ENCODE assay signal across 16 cellular contexts in the genomic region with DNA sequence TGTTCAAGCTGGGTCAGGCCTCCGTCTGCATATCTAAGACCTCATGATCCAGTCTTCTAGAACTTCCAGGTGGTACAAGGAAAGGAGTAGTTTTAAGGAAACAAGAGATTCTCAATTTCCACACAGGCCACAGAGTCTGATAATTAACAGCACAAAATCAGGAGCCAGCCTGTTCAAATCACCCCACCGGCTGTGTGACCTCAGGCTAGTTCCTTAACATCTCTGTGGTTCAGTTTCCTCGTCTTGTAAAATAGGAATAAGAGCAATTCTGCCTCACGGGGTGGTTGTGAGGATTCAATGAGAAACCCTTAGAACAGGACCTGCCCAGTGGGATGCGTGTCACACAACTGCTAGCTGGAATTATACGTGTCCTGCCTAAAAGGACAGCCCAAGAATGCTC. TPM values are rescaled to one million over a fixed set of nuclear protein-coding genes. Genes with fewer than 3 reads are reported as not detected.
DNase-seq lines count a peak whose midpoint lies in the region; ATAC-seq and TF ChIP-seq lines count a peak whose summit lies in the region.
"Had no signal": no experiment of that assay in that cellular context is flagged by ENCODE, and none has a peak within 500 bp of the region (broad histone marks: within the 10 kb centered on the region; RNA-seq: fewer than 3 reads in every experiment).

No MANE protein-coding gene starts in this region.

- H3K4me3 ChIP-seq in CD8-positive, alpha-beta T cell (ENCODE audit: low read depth, low read length), result no peak overlapping the region
- H3K4me3 ChIP-seq: BLaER1, GM12878, HAP-1 had no signal

- no peaks in the 10 kb centered on the region for H3K4me1 ChIP-seq in CD8-positive, alpha-beta T cell (ENCODE audit: insufficient read depth, low read length)
- H3K4me1 ChIP-seq: BLaER1, HAP-1 had no signal

- peak overlapping the region; percentile 72 for H3K27ac Mint-ChIP-seq in CD8-positive, alpha-beta T cell
- peak overlapping the region; percentile 31 to 59 for H3K27ac Mint-ChIP-seq in T-cell
- no peak overlapping the region for H3K27ac Mint-ChIP-seq in activated naive CD4-positive, alpha-beta T cell treated with anti-CD3 and anti-CD28 coated beads, Interleukin-2, amount 10 ng/mL, durations not matched to agents 7 days and 5 days
- H3K27ac Mint-ChIP-seq: HFFc6 had no signal

- no peak overlapping the region for H3K27ac ChIP-seq in CD8-positive, alpha-beta T cell (ENCODE audit: low read depth, low read length)
- H3K27ac ChIP-seq: 22Rv1, BLaER1 had no signal

- intact Hi-C loops in CD8-positive, alpha-beta T cell (cut with DNase I, micrococcal nuclease), result no loop called here

- ATAC-seq in CD8-positive, alpha-beta T cell, result no peak
- ATAC-seq in T-cell (replicated peaks in 1 of 4) (no peak), left lobe of liver (no peak), esophagus mucosa (no peak), HG03280 (IDR thresholded peaks at IDR 0.05; ENCODE audit: unreplicated experiment) (no peak)
- ATAC-seq: GM12878 had no signal

- no peak overlapping the region for H3K4me3 Mint-ChIP-seq in CD8-positive, alpha-beta T cell
- no peak overlapping the region for H3K4me3 Mint-ChIP-seq in T-cell
- no peak overlapping the region for H3K4me3 Mint-ChIP-seq in activated naive CD4-positive, alpha-beta T cell treated with anti-CD3 and anti-CD28 coated beads, Interleukin-2, amount 10 ng/mL, durations not matched to agents 7 days and 5 days
- H3K4me3 Mint-ChIP-seq: HFFc6 had no signal

- H3K9me3 Mint-ChIP-seq in CD8-positive, alpha-beta T cell, result no peaks in the 10 kb centered on the region
- H3K9me3 Mint-ChIP-seq in T-cell, result no peaks in the 10 kb centered on the region
- H3K9me3 Mint-ChIP-seq in activated naive CD4-positive, alpha-beta T cell treated with anti-CD3 and anti-CD28 coated beads, Interleukin-2, amount 10 ng/mL, durations not matched to agents 7 days and 5 days, result no peaks in the 10 kb centered on the region
- H3K9me3 Mint-ChIP-seq: HFFc6 had no signal

- POLR2A ChIA-PET in CD8-positive, alpha-beta T cell (lab: Charles Lee), result no interaction called here
- POLR2A ChIA-PET in T-cell (lab: Charles Lee), result interaction anchor here in 1 of 2 donors (0.7 kb wide), 2 partner anchors 19 to 33 kb away, joined by 6 to 17 read pairs; no protein-coding TSS in a partner anchor

- H3K27me3 Mint-ChIP-seq in CD8-positive, alpha-beta T cell (ENCODE audit: low read depth), result no peaks in the 10 kb centered on the region
- H3K27me3 Mint-ChIP-seq in T-cell, result no peaks in the 10 kb centered on the region
- H3K27me3 Mint-ChIP-seq in activated naive CD4-positive, alpha-beta T cell treated with anti-CD3 and anti-CD28 coated beads, Interleukin-2, amount 10 ng/mL, durations not matched to agents 7 days and 5 days, result no peaks in the 10 kb centered on the region

- H3K36me3 Mint-ChIP-seq in CD8-positive, alpha-beta T cell, result peaks cover 27% of the 10 kb centered on the region
- H3K36me3 Mint-ChIP-seq in T-cell, result peaks cover 2% of the 10 kb centered on the region
- H3K36me3 Mint-ChIP-seq in activated naive CD4-positive, alpha-beta T cell treated with anti-CD3 and anti-CD28 coated beads, Interleukin-2, amount 10 ng/mL, durations not matched to agents 7 days and 5 days, result no peaks in the 10 kb centered on the region

- H3K4me1 Mint-ChIP-seq in CD8-positive, alpha-beta T cell (ENCODE audit: low read depth), result peaks cover 19% of the 10 kb centered on the region
- H3K4me1 Mint-ChIP-seq in T-cell, result peaks cover 12 to 21% (median 21%) of the 10 kb centered on the region in 3 donors
- no peaks in the 10 kb centered on the region for H3K4me1 Mint-ChIP-seq in activated naive CD4-positive, alpha-beta T cell treated with anti-CD3 and anti-CD28 coated beads, Interleukin-2, amount 10 ng/mL, durations not matched to agents 7 days and 5 days

- H3K9me3 ChIP-seq in CD8-positive, alpha-beta T cell (ENCODE audit: low read length), result no peaks in the 10 kb centered on the region
- H3K9me3 ChIP-seq: BLaER1, HAP-1 had no signal

- peaks cover under 1% of the 10 kb centered on the region for H3K36me3 ChIP-seq in CD8-positive, alpha-beta T cell (ENCODE audit: insufficient read depth, low read length)
- H3K36me3 ChIP-seq: BLaER1, HAP-1 had no signal

- DNase-seq in NOMO-1 treated with DMSO at 0.1 percent for 48 hours (lab: John Stamatoyannopoulos, UW; ENCODE audit: unreplicated experiment), result peak; percentile 6
- no peak for DNase-seq in NOMO-1 treated with dmso at 0.1 percent for 144 hours (lab: John Stamatoyannopoulos, UW; ENCODE audit: unreplicated experiment)
- DNase-seq in CD8-positive, alpha-beta T cell, result no peak
- DNase-seq in T-cell, result no peak
- peak; percentile 37 for DNase-seq in left lobe of liver (ENCODE audit: low spot score)
- DNase-seq in activated naive CD4-positive, alpha-beta T cell treated with anti-CD3 and anti-CD28 coated beads, Interleukin-2, amount 10 ng/mL, durations not matched to agents 7 days and 5 days, result no peak
- DNase-seq: AML-193, DMS79, GOT3, HFFc6 had no signal

- H3K27me3 ChIP-seq in CD8-positive, alpha-beta T cell (ENCODE audit: insufficient read depth, low read length), result no peaks in the 10 kb centered on the region
- H3K27me3 ChIP-seq: BLaER1 had no signal

- no peak for TF ChIP-seq CTCF in CD8-positive, alpha-beta T cell (IDR thresholded peaks at IDR 0.05)

- CTCF ChIA-PET in CD8-positive, alpha-beta T cell (lab: Charles Lee), result interaction anchor here (4.1 kb wide), 1 partner anchor 62 kb away, joined by 24 read pairs; the partner anchor contains the start of gene PSMC4
- CTCF ChIA-PET in T-cell (lab: Charles Lee), result interaction anchor here in 1 of 2 donors (0.7 kb wide), 1 partner anchor 1766 kb away, joined by 4 read pairs; no protein-coding TSS in a partner anchor
- CTCF ChIA-PET in activated naive CD4-positive, alpha-beta T cell treated with anti-CD3 and anti-CD28 coated beads, Interleukin-2, amount 10 ng/mL, durations not matched to agents 7 days and 5 days (lab: Charles Lee), result no interaction called here

RNA-seq across cellular contexts. Expression of gene FCGBP, which starts 25.6 kb away (rescaled TPM):
- 10 to 100 TPM; 28.1 to 31.9 TPM for total RNA-seq in CD8-positive, alpha-beta T cell
- 10 to 100 TPM; 12.6 to 88.0 (median 43.3) TPM for total RNA-seq in T-cell
- 7.3 TPM for total RNA-seq in left lobe of liver
- 25.7 TPM for total RNA-seq in esophagus mucosa

Comparison
In these comparisons a context has a peak if more than half of its experiments do, and no peak if none do; other contexts are left out.
1. DNase-seq: peak in NOMO-1 treated with DMSO at 0.1 percent for 48 hours (single experiment) and left lobe of liver (single experiment); none in NOMO-1 treated with dmso at 0.1 percent for 144 hours (single experiment), CD8-positive, alpha-beta T cell (0 of 7), T-cell (0 of 34) and activated naive CD4-positive, alpha-beta T cell treated with anti-CD3 and anti-CD28 coated beads, Interleukin-2, amount 10 ng/mL, durations not matched to agents 7 days and 5 days (single experiment).